1 cellular context compared by ENCODE assay signal in the genomic region with DNA sequence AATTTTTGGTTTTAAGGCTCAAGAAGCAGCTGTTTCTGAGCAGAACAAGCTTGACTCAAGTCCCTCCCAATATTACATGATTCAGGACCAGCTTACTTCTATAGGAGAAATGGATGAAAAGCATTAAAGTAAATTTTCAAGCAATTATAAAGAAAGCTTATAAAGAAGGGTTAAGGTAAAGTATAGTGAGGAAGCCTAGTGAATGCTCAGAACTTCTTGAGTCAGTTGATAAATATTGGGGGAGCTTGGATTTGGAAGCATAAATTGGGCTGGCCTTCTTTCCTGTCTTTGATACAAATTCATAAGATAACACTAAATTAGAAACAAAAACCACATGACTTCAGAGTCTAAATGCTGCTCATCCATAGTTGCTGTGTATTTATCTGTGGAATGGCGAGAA.
TF ChIP-seq lines count a peak whose summit lies in the region.

No MANE protein-coding gene starts in this region.

TF ChIP-seq in IMR-90, 13 proteins besides CTCF, POLR2A, EP300 and RAD21 (continued from another document):
- TF ChIP-seq, protein P1, sequence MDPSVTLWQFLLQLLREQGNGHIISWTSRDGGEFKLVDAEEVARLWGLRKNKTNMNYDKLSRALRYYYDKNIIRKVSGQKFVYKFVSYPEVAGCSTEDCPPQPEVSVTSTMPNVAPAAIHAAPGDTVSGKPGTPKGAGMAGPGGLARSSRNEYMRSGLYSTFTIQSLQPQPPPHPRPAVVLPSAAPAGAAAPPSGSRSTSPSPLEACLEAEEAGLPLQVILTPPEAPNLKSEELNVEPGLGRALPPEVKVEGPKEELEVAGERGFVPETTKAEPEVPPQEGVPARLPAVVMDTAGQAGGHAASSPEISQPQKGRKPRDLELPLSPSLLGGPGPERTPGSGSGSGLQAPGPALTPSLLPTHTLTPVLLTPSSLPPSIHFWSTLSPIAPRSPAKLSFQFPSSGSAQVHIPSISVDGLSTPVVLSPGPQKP (IDR thresholded peaks at IDR 0.05; ENCODE audit: borderline replicate concordance, low read depth, low read length) = no peak
- TF ChIP-seq RFX5 (IDR thresholded peaks at IDR 0.05; ENCODE audit: low read depth, low read length) (no peak), CHD1 (IDR thresholded peaks at IDR 0.05; ENCODE audit: low read depth, low read length) (no peak), NFE2L2 (IDR thresholded peaks at IDR 0.05; ENCODE audit: low read depth, low read length) (no peak), MAZ (IDR thresholded peaks at IDR 0.05; ENCODE audit: borderline replicate concordance, low read depth, low read length) (no peak), MAFK (IDR thresholded peaks at IDR 0.05; ENCODE audit: low read depth, low read length) (no peak), FOS (IDR thresholded peaks at IDR 0.05; ENCODE audit: low read depth, low read length) (no peak), SMC3 (IDR thresholded peaks at IDR 0.05; ENCODE audit: low read depth, low read length) (no peak), MXI1 (IDR thresholded peaks at IDR 0.05; ENCODE audit: borderline replicate concordance, low read depth, low read length) (no peak), RCOR1 (IDR thresholded peaks at IDR 0.05; ENCODE audit: insufficient replicate concordance, low read length) (no peak)
